ENCODE assay signal across 24 cellular contexts in the genomic region with DNA sequence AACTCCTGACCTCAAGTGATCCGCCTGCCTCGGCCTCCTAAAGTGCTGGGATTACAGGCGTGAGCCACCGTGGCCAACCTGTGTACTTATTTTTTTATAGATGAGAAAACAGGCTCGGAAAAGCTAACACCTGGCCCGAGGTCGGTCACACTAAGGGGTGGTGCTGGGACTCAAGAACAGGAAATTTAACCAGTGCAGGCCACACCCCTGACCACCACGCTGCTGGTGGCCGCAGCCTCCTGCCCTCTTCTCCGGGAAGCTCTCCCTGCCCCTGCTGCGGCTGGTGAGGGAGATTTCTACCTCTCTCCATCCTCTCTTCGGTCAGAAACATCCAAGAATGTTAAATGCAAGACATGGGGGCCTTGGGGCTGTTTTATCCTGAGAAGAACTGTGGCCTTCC.
"Had no signal": no experiment of that assay in that cellular context is flagged by ENCODE, and none has a peak within 500 bp of the region (broad histone marks: within the 10 kb centered on the region; RNA-seq: fewer than 3 reads in every experiment).

No MANE protein-coding gene starts in this region.

- H3K4me3 Mint-ChIP-seq: activated CD8-positive, alpha-beta T cell treated with anti-CD3 and anti-CD28 coated beads, Interleukin-2, amount 10 ng/mL, durations not matched to agents 7 days and 5 days; activated naive CD8-positive, alpha-beta T cell; activated T-helper 1 cell treated with anti-CD3 and anti-CD28 coated beads, Interleukin-12 subunit alpha, Interleukin-12 subunit beta, Interleukin-2, Interleukin-4 antibody, amounts not matched to agents 30 ng/mL and 10 ng/mL and 1 ng/mL, durations not matched to agents 14 hours and 24 hours and 36 hours; nephron progenitor cell; stimulated activated memory B cell treated with anti-CD40 and anti-IgM and Interleukin-4, amounts not matched to agents 10 μg/mL and 1 μg/mL and 100 μg/mL, for 72 hours; T-cell; T-helper 2 cell treated with Interferon-gamma antibody and Interleukin-4, amounts not matched to agents 5 μg/mL and 100 μg/mL, for 36 hours; type B pancreatic cell had no signal

- H3K9me3 ChIP-seq: adrenal gland, ascending aorta, heart right ventricle, testis had no signal

- H3K4me3 ChIP-seq: adrenal gland, ascending aorta, heart right ventricle, smooth muscle cell, testis had no signal

- H3K9me3 Mint-ChIP-seq: activated T-helper 1 cell treated with anti-CD3 and anti-CD28 coated beads, Interleukin-12 subunit alpha, Interleukin-12 subunit beta, Interleukin-2, Interleukin-4 antibody, amounts not matched to agents 30 ng/mL and 10 ng/mL and 1 ng/mL, durations not matched to agents 14 hours and 24 hours and 36 hours; nephron progenitor cell; stimulated activated memory B cell treated with anti-CD40 and anti-IgM and Interleukin-4, amounts not matched to agents 10 μg/mL and 1 μg/mL and 100 μg/mL, for 72 hours; T-cell; T-helper 2 cell treated with Interferon-gamma antibody and Interleukin-4, amounts not matched to agents 5 μg/mL and 100 μg/mL, for 36 hours; type B pancreatic cell had no signal

- H3K27me3 ChIP-seq: adrenal gland, ascending aorta, brain microvascular endothelial cell, heart right ventricle, testis had no signal

- H3K27ac Mint-ChIP-seq: activated CD8-positive, alpha-beta T cell treated with anti-CD3 and anti-CD28 coated beads, Interleukin-2, amount 10 ng/mL, durations not matched to agents 7 days and 5 days; activated naive CD8-positive, alpha-beta T cell; activated T-helper 1 cell treated with anti-CD3 and anti-CD28 coated beads, Interleukin-12 subunit alpha, Interleukin-12 subunit beta, Interleukin-2, Interleukin-4 antibody, amounts not matched to agents 30 ng/mL and 10 ng/mL and 1 ng/mL, durations not matched to agents 14 hours and 24 hours and 36 hours; stimulated activated memory B cell treated with anti-CD40 and anti-IgM and Interleukin-4, amounts not matched to agents 10 μg/mL and 1 μg/mL and 100 μg/mL, for 72 hours; T-cell; T-helper 2 cell treated with Interferon-gamma antibody and Interleukin-4, amounts not matched to agents 5 μg/mL and 100 μg/mL, for 36 hours had no signal

- H3K4me2 ChIP-seq: smooth muscle cell had no signal

- H3K4me1 Mint-ChIP-seq: nephron progenitor cell had no signal

- DNase-seq: activated CD4-positive, alpha-beta T cell treated with anti-CD3 and anti-CD28 coated beads, Interleukin-2, amount 50 U/mL, for 1 hour; activated CD4-positive, CD25-positive, alpha-beta regulatory T cell treated with anti-CD3 and anti-CD28 coated beads, Interleukin-2, amount 50 U/mL, for 72 hours; activated CD8-positive, alpha-beta T cell treated with anti-CD3 and anti-CD28 coated beads, Interleukin-2, amount 10 ng/mL, durations not matched to agents 7 days and 5 days; activated gamma-delta T cell treated with Interleukin-2 at 50 U/mL for 16 hours; adrenal gland; brain microvascular endothelial cell; caudate nucleus; effector memory CD4-positive, alpha-beta T cell; heart right ventricle; midbrain; nephron progenitor cell; nucleus accumbens; stimulated activated CD4-positive, alpha-beta T cell treated with anti-CD3 and anti-CD28 coated beads, Interleukin-15, amount 100 ng/mL, for 24 hours; T-cell; testis; WERI-Rb-1 had no signal

- ATAC-seq: activated CD8-positive, alpha-beta T cell treated with anti-CD3 and anti-CD28 coated beads, Interleukin-2, amount 10 ng/mL, durations not matched to agents 7 days and 5 days; heart right ventricle; sciatic nerve; stimulated activated memory B cell treated with anti-CD40 and anti-IgM and Interleukin-4, amounts not matched to agents 10 μg/mL and 1 μg/mL and 100 μg/mL, for 72 hours; T-cell had no signal

- H3K27me3 Mint-ChIP-seq: activated naive CD8-positive, alpha-beta T cell; stimulated activated memory B cell treated with anti-CD40 and anti-IgM and Interleukin-4, amounts not matched to agents 10 μg/mL and 1 μg/mL and 100 μg/mL, for 72 hours; T-cell; type B pancreatic cell had no signal

- H3K27ac ChIP-seq: adrenal gland, ascending aorta, brain microvascular endothelial cell, heart right ventricle, testis, WERI-Rb-1 had no signal
